8 cellular contexts compared by ENCODE assay signal in genomic region chr7:55366461-55367138, GRCh38. TPM values are rescaled to one million over a fixed set of nuclear protein-coding genes. Genes with fewer than 3 reads are reported as not detected.
DNase-seq lines count a peak whose midpoint lies in the region; ATAC-seq and TF ChIP-seq lines count a peak whose summit lies in the region.

No MANE protein-coding gene starts in this region.

- ATAC-seq in GM19023 (IDR thresholded peaks at IDR 0.05; ENCODE audit: unreplicated experiment) (peak; percentile 24), HG03175 (IDR thresholded peaks at IDR 0.05; ENCODE audit: unreplicated experiment) (peak; percentile 17)
- ATAC-seq in stimulated activated naive CD8-positive, alpha-beta T cell treated with anti-CD3 and anti-CD28 coated beads, Interleukin-15, amount 100 ng/mL, for 72 hours: peak; percentile 21

- H3K36me3 Mint-ChIP-seq in MCF 10A (ENCODE audit: insufficient read depth, unreplicated experiment): peaks cover 17% of the 10 kb centered on the region

- no peaks in the 10 kb centered on the region for H3K27me3 Mint-ChIP-seq in MCF 10A (ENCODE audit: insufficient read depth, unreplicated experiment)
- H3K27me3 Mint-ChIP-seq in stimulated activated naive CD8-positive, alpha-beta T cell treated with anti-CD3 and anti-CD28 coated beads, Interleukin-15, amount 100 ng/mL, for 72 hours: no peaks in the 10 kb centered on the region

- POLR2A ChIA-PET in AG04449 (lab: Yijun Ruan, JAX) (interaction anchor here (0.6 to 1.4 kb wide), 5 partner anchors 13 to 63 kb away, joined by 3 to 5 read pairs (median 3); no protein-coding TSS in a partner anchor), MCF 10A (lab: Yijun Ruan, JAX) (interaction anchor here (0.6 to 3.9 kb wide), 20 partner anchors 9 to 740 kb away, joined by 3 to 57 read pairs (median 4); partner anchors contain the start of genes CHCHD2 and SEC61G)

- WGBS in liver: under 1% methylated on average over 32 of the region's 32 CpGs

- TF ChIP-seq RAD21 in liver (IDR thresholded peaks at IDR 0.05): no peak

- H3K9me3 Mint-ChIP-seq in MCF 10A (ENCODE audit: unreplicated experiment): no peaks in the 10 kb centered on the region
- H3K9me3 Mint-ChIP-seq in stimulated activated naive CD8-positive, alpha-beta T cell treated with anti-CD3 and anti-CD28 coated beads, Interleukin-15, amount 100 ng/mL, for 72 hours: peaks cover 0 to 8% of the 10 kb centered on the region in 2 donors

- peaks cover 6% of the 10 kb centered on the region for H3K4me1 Mint-ChIP-seq in MCF 10A (ENCODE audit: insufficient read depth, unreplicated experiment)
- H3K4me1 Mint-ChIP-seq in stimulated activated naive CD8-positive, alpha-beta T cell treated with anti-CD3 and anti-CD28 coated beads, Interleukin-15, amount 100 ng/mL, for 72 hours: peaks cover 19% of the 10 kb centered on the region

- intact Hi-C loops in MCF 10A (cut with micrococcal nuclease): loop anchor here (5.0 kb wide), 1 partner anchor 594 kb away; no protein-coding TSS in a partner anchor

- H3K4me3 ChIP-seq in AG04449 (ENCODE audit: low read depth, low read length): peak overlapping the region; percentile 98
- peak overlapping the region; percentile 97 for H3K4me3 ChIP-seq in OCI-LY3 (ENCODE audit: low read length)
- peak overlapping the region; percentile 86 to 97 (median 96) for H3K4me3 ChIP-seq in liver (ENCODE audit: low read depth in 1 of 3, low read length in 3 of 3)

- TSS peak; percentile 56 for BruUV-seq in MCF 10A (replicated peaks; lab: Mats Ljungman, UMichigan)

- H3K27ac Mint-ChIP-seq in MCF 10A (ENCODE audit: low read depth, unreplicated experiment): peak overlapping the region; percentile 100
- peak overlapping the region; percentile 96 to 99 for H3K27ac Mint-ChIP-seq in stimulated activated naive CD8-positive, alpha-beta T cell treated with anti-CD3 and anti-CD28 coated beads, Interleukin-15, amount 100 ng/mL, for 72 hours

- peak overlapping the region; percentile 92 for H3K4me3 Mint-ChIP-seq in MCF 10A (ENCODE audit: unreplicated experiment)
- H3K4me3 Mint-ChIP-seq in stimulated activated naive CD8-positive, alpha-beta T cell treated with anti-CD3 and anti-CD28 coated beads, Interleukin-15, amount 100 ng/mL, for 72 hours: peak overlapping the region; percentile 91 to 96

- H3K27ac ChIP-seq in OCI-LY3 (ENCODE audit: low read length): peak overlapping the region; percentile 76
- H3K27ac ChIP-seq in liver (ENCODE audit: low read depth in 1 of 2, low read length in 2 of 2): peak overlapping the region; percentile 91 to 95

- H3K79me2 ChIP-seq in OCI-LY3 (ENCODE audit: low read length): peaks cover 8% of the 10 kb centered on the region

- peak overlapping the region; percentile 79; the same call in 1 of the 2 replicates for H2AFZ ChIP-seq in OCI-LY3 (ENCODE audit: low read depth, low read length)

- peak overlapping the region; percentile 89 for H3K4me2 ChIP-seq in OCI-LY3 (ENCODE audit: low read length)

- DNase-seq in AG04449 (ENCODE audit: low read depth, low spot score) (no peak), MCF 10A (ENCODE audit: unreplicated experiment) (peak; percentile 2), superior temporal gyrus (ENCODE audit: extremely low spot score) (no peak)
- peak; percentile 7 to 35 for DNase-seq in stimulated activated naive CD8-positive, alpha-beta T cell treated with anti-CD3 and anti-CD28 coated beads, Interleukin-15, amount 100 ng/mL, for 72 hours

- H3K36me3 ChIP-seq in OCI-LY3 (replicated peaks; ENCODE audit: low read depth, low read length): no peaks in the 10 kb centered on the region
- H3K36me3 ChIP-seq in liver (ENCODE audit: control insufficient read depth in 4 of 4, insufficient read depth in 3 of 4, low read depth in 1 of 4, low read length in 3 of 4): no peaks in the 10 kb centered on the region

- no peaks in the 10 kb centered on the region for H3K9me3 ChIP-seq in OCI-LY3 (ENCODE audit: insufficient read depth, low read length)
- no peaks in the 10 kb centered on the region for H3K9me3 ChIP-seq in liver (ENCODE audit: control insufficient read depth in 4 of 4, low read length in 3 of 4)

- H3K9ac ChIP-seq in OCI-LY3 (ENCODE audit: low read length): peak overlapping the region; percentile 95
- peak overlapping the region; percentile 85 to 98 for H3K9ac ChIP-seq in liver (ENCODE audit: low read depth in 1 of 2, low read length in 2 of 2)

- CTCF ChIA-PET in AG04449 (lab: Yijun Ruan, JAX): interaction anchor here (0.9 to 1.4 kb wide), 3 partner anchors 8 to 49 kb away, joined by 3 to 4 read pairs (median 3); no protein-coding TSS in a partner anchor
- CTCF ChIA-PET in MCF 10A (lab: Yijun Ruan, JAX): interaction anchor here (0.5 to 1.2 kb wide), 5 partner anchors 78 to 720 kb away, joined by 3 to 8 read pairs (median 3); no protein-coding TSS in a partner anchor

- TF ChIP-seq CTCF in AG04449 (IDR thresholded peaks at IDR 0.05; ENCODE audit: insufficient read depth, low read length, missing control alignments) (no peak), OCI-LY3 (IDR thresholded peaks at IDR 0.05; ENCODE audit: low read depth, low read length) (no peak), MCF 10A (IDR thresholded peaks at IDR 0.05; ENCODE audit: unreplicated experiment) (no peak), liver (IDR thresholded peaks at IDR 0.05; ENCODE audit: low read depth, low read length, missing input control) (no peak)

- H3K27me3 ChIP-seq in OCI-LY3 (ENCODE audit: low read depth, low read length) (no peaks in the 10 kb centered on the region), liver (ENCODE audit: control insufficient read depth in 4 of 4, insufficient read depth in 4 of 4, low read length in 3 of 4) (no peaks in the 10 kb centered on the region)

- H3K4me1 ChIP-seq in OCI-LY3 (ENCODE audit: low read length) (peaks cover 17% of the 10 kb centered on the region), liver (ENCODE audit: control insufficient read depth in 4 of 4, insufficient read depth in 4 of 4, low read length in 3 of 4) (peaks cover 3 to 23% (median 21%) of the 10 kb centered on the region in 4 donors)

- no peaks in the 10 kb centered on the region for H4K20me1 ChIP-seq in OCI-LY3 (ENCODE audit: insufficient read depth, low read length)

TF ChIP-seq in liver, 16 proteins besides CTCF, POLR2A, EP300 and RAD21:
- TF ChIP-seq YY1 (IDR thresholded peaks at IDR 0.05) (no peak), TAF1 (conservative IDR thresholded peaks at IDR 0.05) (peak; percentile 55), GABPA (IDR thresholded peaks at IDR 0.05 in 1 of 2, conservative IDR thresholded peaks at IDR 0.05 in 1 of 2) (no peak), JUND (IDR thresholded peaks at IDR 0.05) (no peak), MAX (IDR thresholded peaks at IDR 0.05) (no peak)

RNA-seq across cellular contexts. Expression of gene LANCL2, which starts 1.5 kb away (rescaled TPM):
- total RNA-seq in MCF 10A (2022) (9.6 and 14.3 TPM in 2 replicates), liver (10 to 100 TPM; 11.2 to 11.9 TPM)
- polyA plus RNA-seq in liver: 10 to 100 TPM in 1 of 2 donors, 1 to 10 TPM in 1; 6.2 to 10.4 TPM

Comparison
In these comparisons a context has a peak if more than half of its experiments do, and no peak if none do; other contexts are left out.
1. DNase-seq: peak in MCF 10A (single experiment) and stimulated activated naive CD8-positive, alpha-beta T cell treated with anti-CD3 and anti-CD28 coated beads, Interleukin-15, amount 100 ng/mL, for 72 hours (2 of 2); none in AG04449 (single experiment) and superior temporal gyrus (single experiment).
2. Peak in every context shown above with its lines, with median percentiles within 50 percentile points of each other: H3K4me3 ChIP-seq and ATAC-seq.